ENCODE assay signal across 18 cellular contexts in genomic region chr3:39398700-39399099, GRCh38. TPM values are rescaled to one million over a fixed set of nuclear protein-coding genes. Genes with fewer than 3 reads are reported as not detected.
DNase-seq lines count a peak whose midpoint lies in the region; ATAC-seq, FAIRE-seq and TF ChIP-seq lines count a peak whose summit lies in the region.
"Had no signal": no experiment of that assay in that cellular context is flagged by ENCODE, and none has a peak within 500 bp of the region (broad histone marks: within the 10 kb centered on the region; RNA-seq: fewer than 3 reads in every experiment).

No MANE protein-coding gene starts in this region.

- no peak overlapping the region for H3K4me2 ChIP-seq in HepG2 (ENCODE audit: low read depth, low read length)
- H3K4me2 ChIP-seq: PC-9 had no signal

- H3K4me3 Mint-ChIP-seq in central memory CD8-positive, alpha-beta T cell, result no peak overlapping the region
- H3K4me3 Mint-ChIP-seq in stimulated activated naive B cell treated with anti-CD40 and anti-IgM and Interleukin-4, amounts not matched to agents 10 μg/mL and 1 μg/mL and 100 μg/mL, for 72 hours, result no peak overlapping the region
- H3K4me3 Mint-ChIP-seq: activated CD8-positive, alpha-beta memory T cell treated with anti-CD3 and anti-CD28 coated beads, Interleukin-2, amount 10 ng/mL, durations not matched to agents 7 days and 5 days; CD4-positive, alpha-beta T cell had no signal

- H3K4me1 ChIP-seq in HepG2 (ENCODE audit: insufficient read depth, low read length) (peaks cover 10% of the 10 kb centered on the region), right lobe of liver (no peaks in the 10 kb centered on the region), uterus (no peaks in the 10 kb centered on the region)

- POLR2A ChIA-PET in HepG2 (lab: Yijun Ruan, JAX), result no interaction called here

- H3K9me3 Mint-ChIP-seq in central memory CD8-positive, alpha-beta T cell, result no peaks in the 10 kb centered on the region
- no peaks in the 10 kb centered on the region for H3K9me3 Mint-ChIP-seq in stimulated activated naive B cell treated with anti-CD40 and anti-IgM and Interleukin-4, amounts not matched to agents 10 μg/mL and 1 μg/mL and 100 μg/mL, for 72 hours
- H3K9me3 Mint-ChIP-seq: activated T-helper 2 cell treated with anti-CD3 and anti-CD28 coated beads, Interferon-gamma antibody, Interleukin-2, Interleukin-4, amounts not matched to agents 10 μg/mL and 5 μg/mL and 100 μg/mL, durations not matched to agents 14 hours and 24 hours and 36 hours; CD4-positive, alpha-beta T cell had no signal

- H3K27ac ChIP-seq in HepG2 (ENCODE audit: extremely low read length, insufficient read depth, low read length) (no peak overlapping the region), right lobe of liver (no peak overlapping the region), uterus (no peak overlapping the region)
- H3K27ac ChIP-seq: PC-9 had no signal

- H3K79me2 ChIP-seq in HepG2 (ENCODE audit: insufficient read depth, low read length), result no peaks in the 10 kb centered on the region

- TF ChIP-seq POLR2A in HepG2 (IDR thresholded peaks at IDR 0.05; ENCODE audit: insufficient read depth in 1 of 2, low read depth in 2 of 2, low read length in 2 of 2) (no peak), right lobe of liver (IDR thresholded peaks at IDR 0.05) (no peak), NB4 (IDR thresholded peaks at IDR 0.05; ENCODE audit: extremely low read depth, insufficient read length) (no peak), uterus (IDR thresholded peaks at IDR 0.05) (no peak)

- H3K36me3 ChIP-seq in HepG2 (replicated peaks in 1 of 2; ENCODE audit: control insufficient read depth in 1 of 2, insufficient read depth in 2 of 2, low read length in 2 of 2), result peaks cover 5 to 33% of the 10 kb centered on the region in 2 experiments
- peaks cover 0 to 46% (median 24%) of the 10 kb centered on the region in 4 donors for H3K36me3 ChIP-seq in right lobe of liver
- H3K36me3 ChIP-seq in uterus, result no peaks in the 10 kb centered on the region

- intact Hi-C loops in HepG2 (cut with micrococcal nuclease; ENCODE audit: unreplicated experiment), result no loop called here
- intact Hi-C loops in right lobe of liver (cut with DNase I), result no loop called here
- intact Hi-C loops in uterus (cut with DNase I; ENCODE audit: low total_unique reads), result no loop called here

- CTCF ChIA-PET in HepG2 (lab: Yijun Ruan, JAX; ENCODE audit: low intra/inter-chr PET ratio, low total read pairs), result no interaction called here

- no peaks in the 10 kb centered on the region for H3K27me3 Mint-ChIP-seq in central memory CD8-positive, alpha-beta T cell
- no peaks in the 10 kb centered on the region for H3K27me3 Mint-ChIP-seq in stimulated activated naive B cell treated with anti-CD40 and anti-IgM and Interleukin-4, amounts not matched to agents 10 μg/mL and 1 μg/mL and 100 μg/mL, for 72 hours
- H3K27me3 Mint-ChIP-seq: activated CD8-positive, alpha-beta memory T cell treated with anti-CD3 and anti-CD28 coated beads, Interleukin-2, amount 10 ng/mL, durations not matched to agents 7 days and 5 days; CD4-positive, alpha-beta T cell had no signal

- H3K4me3 ChIP-seq in HepG2 (replicated peaks in 1 of 3; ENCODE audit: insufficient read depth in 1 of 3, low read depth in 2 of 3, low read length in 3 of 3) (no peak overlapping the region), right lobe of liver (no peak overlapping the region), NB4 (ENCODE audit: low read depth, low read length) (no peak overlapping the region), uterus (no peak overlapping the region)
- H3K4me3 ChIP-seq: PC-9 had no signal

- no TSS peak for BruUV-seq in HepG2 (replicated peaks; lab: Mats Ljungman, UMichigan)

- ATAC-seq in HepG2 (peak; percentile 32; the same call in 2 of the 3 replicates), right lobe of liver (no peak), GM21515 (IDR thresholded peaks at IDR 0.05; ENCODE audit: unreplicated experiment) (no peak)
- ATAC-seq in central memory CD8-positive, alpha-beta T cell (replicated peaks; ENCODE audit: extremely low read depth, poor library complexity, severe bottlenecking), result no peak
- ATAC-seq in stimulated activated naive B cell treated with anti-CD40 and anti-IgM and Interleukin-4, amounts not matched to agents 10 μg/mL and 1 μg/mL and 100 μg/mL, for 72 hours (replicated peaks), result no peak
- ATAC-seq: activated CD8-positive, alpha-beta memory T cell treated with anti-CD3 and anti-CD28 coated beads, Interleukin-2, amount 10 ng/mL, durations not matched to agents 7 days and 5 days had no signal

- TF ChIP-seq EP300 in HepG2 (IDR thresholded peaks at IDR 0.05; ENCODE audit: low read depth in 2 of 2, low read length in 2 of 2) (no peak), HepG2 (CRISPR knock-in tag; IDR thresholded peaks at IDR 0.05; ENCODE audit: borderline replicate concordance) (no peak)

- no peak for TF ChIP-seq RAD21 in HepG2 (CRISPR knock-in tag; IDR thresholded peaks at IDR 0.05)

- H3K27ac Mint-ChIP-seq in central memory CD8-positive, alpha-beta T cell (ENCODE audit: low read depth), result peak overlapping the region; percentile 44
- H3K27ac Mint-ChIP-seq in stimulated activated naive B cell treated with anti-CD40 and anti-IgM and Interleukin-4, amounts not matched to agents 10 μg/mL and 1 μg/mL and 100 μg/mL, for 72 hours, result peak overlapping the region; percentile 31
- H3K27ac Mint-ChIP-seq: CD4-positive, alpha-beta T cell had no signal

- WGBS in HepG2 (ENCODE audit: low lambda C conversion rate), result 93% methylated on average over 4 of the region's 4 CpGs
- 94% methylated on average over 4 of the region's 4 CpGs for WGBS in right lobe of liver (ENCODE audit: insufficient coverage, low coverage, low lambda C conversion rate, missing lambda C conversion rate)

- no peak overlapping the region for H2AFZ ChIP-seq in HepG2 (ENCODE audit: low read length)
- H2AFZ ChIP-seq: PC-9 had no signal

- TF ChIP-seq CTCF in HepG2 (CRISPR knock-in tag; IDR thresholded peaks at IDR 0.05), result no peak
- TF ChIP-seq CTCF in right lobe of liver (IDR thresholded peaks at IDR 0.05), result no peak
- TF ChIP-seq CTCF in NB4 (IDR thresholded peaks at IDR 0.05; ENCODE audit: low read depth, low read length), result no peak
- TF ChIP-seq CTCF in uterus (IDR thresholded peaks at IDR 0.05), result no peak

- H4K20me1 ChIP-seq in HepG2 (ENCODE audit: insufficient read depth, low read length), result no peaks in the 10 kb centered on the region

- H3K27me3 ChIP-seq in HepG2 (ENCODE audit: control insufficient read depth in 1 of 2, insufficient read depth in 2 of 2, low read length in 2 of 2) (no peaks in the 10 kb centered on the region), right lobe of liver (no peaks in the 10 kb centered on the region), uterus (no peaks in the 10 kb centered on the region)

- DNase-seq in HepG2 (ENCODE audit: low spot score) (no peak), right lobe of liver (no peak), NB4 (ENCODE audit: low read depth) (peak; percentile 24), uterus (no peak), NCI-H187 treated with DMSO at 0.1 percent for 48 hours (lab: John Stamatoyannopoulos, UW) (no peak)
- DNase-seq in central memory CD8-positive, alpha-beta T cell (ENCODE audit: low spot score in 2 of 2), result no peak
- no peak for DNase-seq in stimulated activated naive B cell treated with anti-CD40 and anti-IgM and Interleukin-4, amounts not matched to agents 10 μg/mL and 1 μg/mL and 100 μg/mL, for 72 hours
- DNase-seq: activated CD8-positive, alpha-beta memory T cell treated with anti-CD3 and anti-CD28 coated beads, Interleukin-2, amount 10 ng/mL, durations not matched to agents 7 days and 5 days; amygdala; CD4-positive, alpha-beta T cell; DMS153; left ventricle myocardium superior; NCI-H1417 treated with DMSO at 0.1 percent for 48 hours; NCI-H2171; nucleus accumbens; PC-9 had no signal

- FAIRE-seq in HepG2 (lab: Jason Lieb, UNC), result no peak

- H3K36me3 Mint-ChIP-seq in central memory CD8-positive, alpha-beta T cell (ENCODE audit: insufficient read depth), result peaks cover 55% of the 10 kb centered on the region
- H3K36me3 Mint-ChIP-seq in stimulated activated naive B cell treated with anti-CD40 and anti-IgM and Interleukin-4, amounts not matched to agents 10 μg/mL and 1 μg/mL and 100 μg/mL, for 72 hours, result peaks cover 40 to 64% of the 10 kb centered on the region in 2 donors

- in situ Hi-C loops in HepG2 (cut with HindIII; ENCODE audit: extremely low pct_ligation_motif_present, low pct_unique_long_range_greater_than_20kb), result no loop called here

- H3K9me3 ChIP-seq in HepG2 (ENCODE audit: low read length) (no peaks in the 10 kb centered on the region), right lobe of liver (no peaks in the 10 kb centered on the region), uterus (no peaks in the 10 kb centered on the region)

- H3K9ac ChIP-seq in HepG2 (ENCODE audit: insufficient read depth, low read depth, low read length), result no peak overlapping the region

- H3K4me1 Mint-ChIP-seq in central memory CD8-positive, alpha-beta T cell, result no peaks in the 10 kb centered on the region
- H3K4me1 Mint-ChIP-seq in stimulated activated naive B cell treated with anti-CD40 and anti-IgM and Interleukin-4, amounts not matched to agents 10 μg/mL and 1 μg/mL and 100 μg/mL, for 72 hours, result peaks cover 3 to 5% of the 10 kb centered on the region in 2 donors

RNA-seq across cellular contexts. Expression of gene RPSA, which starts 7.8 kb away (rescaled TPM):
- total RNA-seq in HepG2 (2016; rRNA removed; fragmentation: Illumina TruSeq; extraction: Trizol), result 1,683 and 1,960 TPM in 2 replicates
- total RNA-seq in HepG2 (2016; cell fraction: cytosol; rRNA removed; fragmentation: Illumina TruSeq; extraction: Trizol; ENCODE audit: low read depth), result 4,234 and 4,880 TPM in 2 replicates
- total RNA-seq in HepG2 (2016; cell fraction: insoluble cytoplasmic fraction; rRNA removed; fragmentation: Illumina TruSeq; extraction: Trizol), result 1,681 and 2,033 TPM in 2 replicates
- total RNA-seq in HepG2 (2016; cell fraction: membrane; rRNA removed; fragmentation: Illumina TruSeq; extraction: Trizol), result 4,469 and 4,736 TPM in 2 replicates
- total RNA-seq in HepG2 (2016; cell fraction: nucleus; rRNA removed; fragmentation: Illumina TruSeq; extraction: Trizol), result 671 and 721 TPM in 2 replicates
- 2,662 and 3,226 TPM in 2 replicates for polyA plus RNA-seq in HepG2 (2011; rRNA removed)
- polyA plus RNA-seq in HepG2 (2011; cell fraction: cytosol; rRNA removed), result 2,617 and 3,480 TPM in 2 replicates
- polyA plus RNA-seq in HepG2 (2011; cell fraction: nucleus; rRNA removed), result 707 and 717 TPM in 2 replicates
- polyA plus RNA-seq in HepG2 (2012), result 1,399 and 1,552 TPM in 2 replicates
- polyA plus RNA-seq in HepG2 (2016; cell fraction: cytosol; fragmentation: Illumina TruSeq; extraction: Trizol; ENCODE audit: low read depth), result 5,088 and 5,753 TPM in 2 replicates
- polyA plus RNA-seq in HepG2 (2016; cell fraction: insoluble cytoplasmic fraction; fragmentation: Illumina TruSeq; extraction: Trizol; ENCODE audit: low read depth), result 1,997 and 2,058 TPM in 2 replicates
- polyA plus RNA-seq in HepG2 (2016; cell fraction: membrane; fragmentation: Illumina TruSeq; extraction: Trizol; ENCODE audit: low read depth), result 4,231 and 4,512 TPM in 2 replicates
- 1,039 and 1,069 TPM in 2 replicates for polyA plus RNA-seq in HepG2 (2016; cell fraction: nucleus; fragmentation: Illumina TruSeq; extraction: Trizol; ENCODE audit: insufficient read depth, low read depth)
- polyA minus RNA-seq in HepG2 (2011; rRNA and poly(A)+ RNA removed; ENCODE audit: low replicate concordance), result 1,437 and 2,324 TPM in 2 replicates
- 460 and 463 TPM in 2 replicates for polyA minus RNA-seq in HepG2 (2011; cell fraction: cytosol; rRNA and poly(A)+ RNA removed)
- polyA minus RNA-seq in HepG2 (2011; cell fraction: nucleus; rRNA and poly(A)+ RNA removed), result 336 and 408 TPM in 2 replicates
- 100 to 1,000 TPM; 209 to 448 (median 268) TPM for total RNA-seq in right lobe of liver
- 1,000 to 10,000 TPM in 3 of 4 donors, 100 to 1,000 TPM in 1; 824 to 1,988 (median 1,203) TPM for total RNA-seq in uterus

RNA-seq across cellular contexts. Expression of gene SLC25A38, which starts 15.5 kb away (rescaled TPM):
- 32.5 and 33.7 TPM in 2 replicates for total RNA-seq in HepG2 (2016; rRNA removed; fragmentation: Illumina TruSeq; extraction: Trizol)
- 13.6 and 14.0 TPM in 2 replicates for total RNA-seq in HepG2 (2016; cell fraction: cytosol; rRNA removed; fragmentation: Illumina TruSeq; extraction: Trizol; ENCODE audit: low read depth)
- total RNA-seq in HepG2 (2016; cell fraction: insoluble cytoplasmic fraction; rRNA removed; fragmentation: Illumina TruSeq; extraction: Trizol), result 30.5 and 33.1 TPM in 2 replicates
- total RNA-seq in HepG2 (2016; cell fraction: membrane; rRNA removed; fragmentation: Illumina TruSeq; extraction: Trizol), result 28.9 and 29.7 TPM in 2 replicates
- 21.9 and 22.5 TPM in 2 replicates for total RNA-seq in HepG2 (2016; cell fraction: nucleus; rRNA removed; fragmentation: Illumina TruSeq; extraction: Trizol)
- polyA plus RNA-seq in HepG2 (2011; rRNA removed), result 32.3 and 35.4 TPM in 2 replicates
- 27.5 and 32.3 TPM in 2 replicates for polyA plus RNA-seq in HepG2 (2011; cell fraction: cytosol; rRNA removed)
- polyA plus RNA-seq in HepG2 (2011; cell fraction: nucleus; rRNA removed), result 22.7 and 25.3 TPM in 2 replicates
- 22.2 and 25.3 TPM in 2 replicates for polyA plus RNA-seq in HepG2 (2012)
- 10.3 and 12.0 TPM in 2 replicates for polyA plus RNA-seq in HepG2 (2016; cell fraction: cytosol; fragmentation: Illumina TruSeq; extraction: Trizol; ENCODE audit: low read depth)
- 32.2 and 34.1 TPM in 2 replicates for polyA plus RNA-seq in HepG2 (2016; cell fraction: insoluble cytoplasmic fraction; fragmentation: Illumina TruSeq; extraction: Trizol; ENCODE audit: low read depth)
- polyA plus RNA-seq in HepG2 (2016; cell fraction: membrane; fragmentation: Illumina TruSeq; extraction: Trizol; ENCODE audit: low read depth), result 21.0 and 23.3 TPM in 2 replicates
- 38.0 and 39.9 TPM in 2 replicates for polyA plus RNA-seq in HepG2 (2016; cell fraction: nucleus; fragmentation: Illumina TruSeq; extraction: Trizol; ENCODE audit: insufficient read depth, low read depth)
- 44.2 and 49.5 TPM in 2 replicates for polyA minus RNA-seq in HepG2 (2011; rRNA and poly(A)+ RNA removed; ENCODE audit: low replicate concordance)
- polyA minus RNA-seq in HepG2 (2011; cell fraction: cytosol; rRNA and poly(A)+ RNA removed), result 16.9 and 17.9 TPM in 2 replicates
- 15.6 and 18.8 TPM in 2 replicates for polyA minus RNA-seq in HepG2 (2011; cell fraction: nucleus; rRNA and poly(A)+ RNA removed)
- total RNA-seq in right lobe of liver, result 10 to 100 TPM; 20.9 to 36.7 (median 23.6) TPM
- 10 to 100 TPM; 22.6 to 30.3 (median 26.7) TPM for total RNA-seq in uterus
